ENCODE assay signal across 23 cellular contexts in genomic region chr3:162292409-162292808, GRCh38.
"Had no signal": no experiment of that assay in that cellular context is flagged by ENCODE, and none has a peak within 500 bp of the region (broad histone marks: within the 10 kb centered on the region; RNA-seq: fewer than 3 reads in every experiment).

No MANE protein-coding gene starts in this region.

- H3K4me2 ChIP-seq: smooth muscle cell had no signal

- H3K9me3 ChIP-seq: body of pancreas, colonic mucosa, esophagus squamous epithelium, suprapubic skin, tibial artery, upper lobe of right lung had no signal

- H3K4me1 ChIP-seq: body of pancreas, colonic mucosa, esophagus squamous epithelium, left lung, right atrium auricular region, suprapubic skin, tibial artery, upper lobe of right lung had no signal

- H3K27ac ChIP-seq: body of pancreas, colonic mucosa, epithelial cell of prostate, esophagus squamous epithelium, left lung, right atrium auricular region, suprapubic skin, tibial artery, upper lobe of right lung had no signal

- H3K36me3 ChIP-seq: colonic mucosa, esophagus squamous epithelium, left lung, right atrium auricular region, suprapubic skin, tibial artery, upper lobe of right lung had no signal

- H3K27me3 ChIP-seq: body of pancreas, colonic mucosa, esophagus squamous epithelium, left lung, right atrium auricular region, suprapubic skin, tibial artery, upper lobe of right lung had no signal

- ATAC-seq: activated CD8-positive, alpha-beta memory T cell treated with anti-CD3 and anti-CD28 coated beads, Interleukin-2, amount 10 ng/mL, durations not matched to agents 7 days and 5 days; activated CD8-positive, alpha-beta T cell treated with anti-CD3 and anti-CD28 coated beads for 36 hours; activated naive CD8-positive, alpha-beta T cell treated with anti-CD3 and anti-CD28 coated beads, Interleukin-2, amount 50 U/mL, for 24 hours; body of pancreas; left lung; mucosa of descending colon; natural killer cell treated with Interleukin-12 subunit alpha and Interleukin-12 subunit beta and Interleukin-15 and Interleukin-18, amount 100 ng/mL, for 72 hours; upper lobe of right lung had no signal

- H3K4me3 ChIP-seq: body of pancreas, colonic mucosa, esophagus squamous epithelium, left lung, lung, mucosa of descending colon, right atrium auricular region, smooth muscle cell, suprapubic skin, tibial artery, upper lobe of right lung had no signal

- DNase-seq: activated B cell treated with CpG ODN at 0.5 μM for 24 hours; activated CD4-positive, alpha-beta T cell treated with anti-CD3 and anti-CD28 coated beads, Interleukin-2, amount 50 U/mL, for 1 hour; activated CD8-positive, alpha-beta memory T cell treated with anti-CD3 and anti-CD28 coated beads, Interleukin-2, amount 10 ng/mL, durations not matched to agents 7 days and 5 days; activated CD8-positive, alpha-beta T cell treated with anti-CD3 and anti-CD28 coated beads for 36 hours; activated naive CD8-positive, alpha-beta T cell treated with anti-CD3 and anti-CD28 coated beads, Interleukin-2, amount 50 U/mL, for 24 hours; activated T-cell treated with anti-CD3 and anti-CD28 coated beads, Interleukin-2, amount 50 U/mL, for 48 hours; anterior cingulate cortex; body of pancreas; colonic mucosa; effector CD8-positive, alpha-beta T cell; esophagus squamous epithelium; left lung; mucosa of descending colon; stimulated activated CD4-positive, alpha-beta T cell treated with anti-CD3 and anti-CD28 coated beads, Interleukin-1b, Interleukin-23, amount 100 ng/mL, for 48 hours; stimulated activated naive CD4-positive, alpha-beta T cell; tibial artery; upper lobe of right lung had no signal
